Comparison of ENCODE assay signal across 10 cellular contexts in the genomic region with DNA sequence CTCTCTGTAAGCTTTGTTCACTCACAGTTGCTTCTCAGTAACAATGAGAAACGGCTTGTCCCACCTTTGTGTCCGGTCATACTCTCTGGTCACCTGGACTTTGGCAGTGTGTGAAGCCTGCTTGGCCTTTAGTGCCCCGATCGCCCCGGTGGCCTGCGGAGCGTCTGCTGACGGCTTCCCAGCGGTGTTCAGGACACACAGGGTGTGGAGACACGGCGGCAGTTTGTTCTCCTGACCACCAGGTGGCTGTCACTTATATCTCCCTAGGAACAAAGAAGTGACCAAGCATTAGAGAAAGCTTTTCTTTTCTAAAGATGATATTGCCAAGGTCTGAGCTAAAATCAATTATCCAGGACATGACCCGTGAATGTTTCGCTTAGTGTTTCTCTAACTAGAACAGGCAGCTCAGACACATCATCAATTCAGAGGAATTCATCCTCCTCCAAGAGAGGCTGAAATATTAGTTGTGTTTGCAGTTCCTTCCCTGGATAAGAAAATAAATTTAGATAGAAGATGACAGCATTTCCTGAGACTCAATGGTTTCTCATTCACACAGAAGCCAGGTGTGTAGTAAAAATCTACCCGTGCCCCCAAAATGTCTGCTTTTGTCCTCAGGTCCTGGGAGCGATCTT.
DNase-seq lines count a peak whose midpoint lies in the region; ATAC-seq and TF ChIP-seq lines count a peak whose summit lies in the region.
"Had no signal": no experiment of that assay in that cellular context is flagged by ENCODE, and none has a peak within 500 bp of the region (broad histone marks: within the 10 kb centered on the region; RNA-seq: fewer than 3 reads in every experiment).

No MANE protein-coding gene starts in this region.

- intact Hi-C loops in upper lobe of right lung (cut with DNase I), result no loop called here

- peaks cover 0 to 2% (median 0%) of the 10 kb centered on the region in 4 donors for H3K9me3 ChIP-seq in liver (ENCODE audit: control insufficient read depth in 4 of 4, low read length in 3 of 4)
- no peaks in the 10 kb centered on the region for H3K9me3 ChIP-seq in upper lobe of right lung

- no peaks in the 10 kb centered on the region for H3K36me3 Mint-ChIP-seq in activated T-helper 17 cell treated with anti-CD3 and anti-CD28 coated beads, Interleukin-2, amount 50 U/mL, for 72 hours (ENCODE audit: low read depth)

- no peaks in the 10 kb centered on the region for H3K9me3 Mint-ChIP-seq in activated T-helper 17 cell treated with anti-CD3 and anti-CD28 coated beads, Interleukin-2, amount 50 U/mL, for 72 hours

- TF ChIP-seq RAD21 in liver (IDR thresholded peaks at IDR 0.05), result peak; percentile 73 to 91

- H3K36me3 ChIP-seq in liver (ENCODE audit: control insufficient read depth in 4 of 4, insufficient read depth in 3 of 4, low read depth in 1 of 4, low read length in 3 of 4) (no peaks in the 10 kb centered on the region), upper lobe of right lung (no peaks in the 10 kb centered on the region)

- DNase-seq in upper lobe of right lung, result no peak
- DNase-seq in omental fat pad (ENCODE audit: low spot score), result no peak
- DNase-seq: left cardiac atrium; stimulated activated CD4-positive, alpha-beta T cell treated with anti-CD3 and anti-CD28 coated beads, Interleukin-1b, Interleukin-23, amount 100 ng/mL, for 48 hours had no signal

- H3K9ac ChIP-seq in liver (ENCODE audit: low read depth in 1 of 2, low read length in 2 of 2), result no peak overlapping the region

- peak; percentile 82 for TF ChIP-seq CTCF in C4-2B (conservative IDR thresholded peaks at IDR 0.05)
- peak; percentile 52 for TF ChIP-seq CTCF in liver (IDR thresholded peaks at IDR 0.05; ENCODE audit: low read depth, low read length, missing input control)
- TF ChIP-seq CTCF in upper lobe of right lung (IDR thresholded peaks at IDR 0.05), result no peak
- no peak for TF ChIP-seq CTCF in omental fat pad (IDR thresholded peaks at IDR 0.05)

- no peak overlapping the region for H3K4me3 Mint-ChIP-seq in activated T-helper 17 cell treated with anti-CD3 and anti-CD28 coated beads, Interleukin-2, amount 50 U/mL, for 72 hours

- peaks cover 5% of the 10 kb centered on the region for H3K27me3 Mint-ChIP-seq in activated T-helper 17 cell treated with anti-CD3 and anti-CD28 coated beads, Interleukin-2, amount 50 U/mL, for 72 hours

- H3K27ac Mint-ChIP-seq in activated T-helper 17 cell treated with anti-CD3 and anti-CD28 coated beads, Interleukin-2, amount 50 U/mL, for 72 hours, result no peak overlapping the region

- peaks cover 0 to 6% (median 2%) of the 10 kb centered on the region in 4 donors for H3K4me1 ChIP-seq in liver (ENCODE audit: control insufficient read depth in 4 of 4, insufficient read depth in 4 of 4, low read length in 3 of 4)
- peaks cover 3% of the 10 kb centered on the region for H3K4me1 ChIP-seq in upper lobe of right lung

- H3K4me1 Mint-ChIP-seq in activated T-helper 17 cell treated with anti-CD3 and anti-CD28 coated beads, Interleukin-2, amount 50 U/mL, for 72 hours, result no peaks in the 10 kb centered on the region

- 52% methylated on average over 15 of the region's 15 CpGs for WGBS in liver

- H3K27me3 ChIP-seq in liver (ENCODE audit: control insufficient read depth in 4 of 4, insufficient read depth in 4 of 4, low read length in 3 of 4) (no peaks in the 10 kb centered on the region), upper lobe of right lung (no peaks in the 10 kb centered on the region)

- peak; percentile 65 for ATAC-seq in HG02885 (IDR thresholded peaks at IDR 0.05; ENCODE audit: poor library complexity, unreplicated experiment)
- ATAC-seq in activated T-helper 17 cell treated with anti-CD3 and anti-CD28 coated beads, Interleukin-2, amount 50 U/mL, for 72 hours (replicated peaks), result peak; percentile 38
- ATAC-seq in HG03135 (IDR thresholded peaks at IDR 0.05; ENCODE audit: unreplicated experiment), result no peak
- ATAC-seq in HG03432 (IDR thresholded peaks at IDR 0.05; ENCODE audit: unreplicated experiment), result no peak
- no peak for ATAC-seq in upper lobe of right lung
- ATAC-seq in omental fat pad (ENCODE audit: low FRiP score), result no peak

- H3K27ac ChIP-seq in C4-2B, result no peak overlapping the region
- H3K27ac ChIP-seq in liver (ENCODE audit: low read depth in 1 of 2, low read length in 2 of 2), result no peak overlapping the region
- H3K27ac ChIP-seq in upper lobe of right lung, result no peak overlapping the region

- H3K4me3 ChIP-seq in liver (ENCODE audit: low read depth in 1 of 3, low read length in 3 of 3) (no peak overlapping the region), upper lobe of right lung (no peak overlapping the region)

TF ChIP-seq in liver, 16 proteins besides CTCF, POLR2A, EP300 and RAD21:
- TF ChIP-seq TAF1 (conservative IDR thresholded peaks at IDR 0.05) (no peak), HNF4G (IDR thresholded peaks at IDR 0.05) (no peak), ZBTB33 (IDR thresholded peaks at IDR 0.05) (no peak), REST (IDR thresholded peaks at IDR 0.05) (no peak), HNF4A (conservative IDR thresholded peaks at IDR 0.05) (peak; percentile 14 to 76), SP1 (IDR thresholded peaks at IDR 0.05) (peak; percentile 31), ATF3 (IDR thresholded peaks at IDR 0.05) (no peak), RXRA (IDR thresholded peaks at IDR 0.05) (peak; percentile 11 to 65), JUND (IDR thresholded peaks at IDR 0.05) (no peak), GABPA (IDR thresholded peaks at IDR 0.05 in 1 of 2, conservative IDR thresholded peaks at IDR 0.05 in 1 of 2) (no peak), FOXA1 (IDR thresholded peaks at IDR 0.05) (no peak)
- TF ChIP-seq, protein P1, sequence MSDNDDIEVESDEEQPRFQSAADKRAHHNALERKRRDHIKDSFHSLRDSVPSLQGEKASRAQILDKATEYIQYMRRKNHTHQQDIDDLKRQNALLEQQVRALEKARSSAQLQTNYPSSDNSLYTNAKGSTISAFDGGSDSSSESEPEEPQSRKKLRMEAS (IDR thresholded peaks at IDR 0.05), result no peak
TF ChIP-seq in liver: peak in this region for 3.

Comparison
In these comparisons a context has a peak if more than half of its experiments do, and no peak if none do; other contexts are left out.
1. CTCF ChIP-seq: peak in C4-2B (single experiment) and liver (single experiment); none in upper lobe of right lung (single experiment) and omental fat pad (0 of 3).
2. ATAC-seq: peak in HG02885 (single experiment) and activated T-helper 17 cell treated with anti-CD3 and anti-CD28 coated beads, Interleukin-2, amount 50 U/mL, for 72 hours (single experiment); none in HG03135 (single experiment), HG03432 (single experiment), upper lobe of right lung (single experiment) and omental fat pad (single experiment).